16 cellular contexts compared by ENCODE assay signal in the genomic region with DNA sequence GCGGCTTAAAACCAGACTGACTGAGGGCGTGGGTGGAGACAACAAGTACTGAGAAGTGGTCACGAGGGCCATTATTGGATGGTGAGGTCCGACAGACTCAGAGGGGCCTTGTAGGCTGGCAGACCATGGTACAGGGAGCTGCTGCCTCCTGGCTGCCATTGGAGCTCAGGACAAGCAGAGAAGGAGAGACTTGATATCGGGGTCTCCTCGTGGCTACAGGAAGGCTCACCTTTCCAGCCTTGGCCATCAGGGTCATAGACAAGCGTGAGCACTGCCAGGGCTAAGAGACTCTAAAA.
"Had no signal": no experiment of that assay in that cellular context is flagged by ENCODE, and none has a peak within 500 bp of the region (broad histone marks: within the 10 kb centered on the region; RNA-seq: fewer than 3 reads in every experiment).

No MANE protein-coding gene starts in this region.

- DNase-seq: activated CD4-positive, alpha-beta T cell treated with anti-CD3 and anti-CD28 coated beads, Interleukin-2, amount 10 ng/mL, durations not matched to agents 24 days and 14 days; activated CD8-positive, alpha-beta memory T cell treated with anti-CD3 and anti-CD28 coated beads for 24 hours; activated naive CD4-positive, alpha-beta T cell treated with anti-CD3 and anti-CD28 coated beads, Interleukin-2, amount 10 ng/mL, durations not matched to agents 7 days and 5 days; amniotic stem cell; foreskin fibroblast; natural killer cell; ovary; stimulated activated CD4-positive, alpha-beta T cell treated with anti-CD3 and anti-CD28 coated beads, Interleukin-2, amount 100 ng/mL, for 48 hours; T1000; testis; upper lobe of right lung had no signal

- H3K27me3 ChIP-seq: breast epithelium, esophagus muscularis mucosa, ovary, testis, upper lobe of right lung had no signal

- H3K27ac Mint-ChIP-seq: activated CD4-positive, alpha-beta T cell treated with anti-CD3 and anti-CD28 coated beads, Interleukin-2, amount 10 ng/mL, durations not matched to agents 24 days and 14 days; activated T-helper 2 cell treated with anti-CD3 and anti-CD28 coated beads, Interferon-gamma antibody, Interleukin-2, Interleukin-4, amounts not matched to agents 10 μg/mL and 5 μg/mL and 100 μg/mL, durations not matched to agents 14 hours and 24 hours and 36 hours; stimulated activated naive CD8-positive, alpha-beta T cell treated with anti-CD3 and anti-CD28 coated beads, Interleukin-15, Interleukin-2, amounts not matched to agents 100 ng/mL and 50 ng/mL, for 24 hours had no signal

- H3K27ac ChIP-seq: breast epithelium, esophagus muscularis mucosa, ovary, testis, upper lobe of right lung, VCaP had no signal

- H3K27me3 Mint-ChIP-seq: activated CD4-positive, alpha-beta T cell treated with anti-CD3 and anti-CD28 coated beads, Interleukin-2, amount 10 ng/mL, durations not matched to agents 24 days and 14 days; activated naive CD4-positive, alpha-beta T cell treated with anti-CD3 and anti-CD28 coated beads, Interleukin-2, amount 10 ng/mL, durations not matched to agents 7 days and 5 days; stimulated activated naive CD8-positive, alpha-beta T cell treated with anti-CD3 and anti-CD28 coated beads, Interleukin-15, Interleukin-2, amounts not matched to agents 100 ng/mL and 50 ng/mL, for 24 hours had no signal

- H3K4me3 ChIP-seq: breast epithelium, esophagus muscularis mucosa, ovary, testis, upper lobe of right lung had no signal

- H3K36me3 Mint-ChIP-seq: activated naive CD4-positive, alpha-beta T cell treated with anti-CD3 and anti-CD28 coated beads, Interleukin-2, amount 10 ng/mL, durations not matched to agents 7 days and 5 days; natural killer cell had no signal

- H3K9me3 Mint-ChIP-seq: activated CD4-positive, alpha-beta T cell treated with anti-CD3 and anti-CD28 coated beads, Interleukin-2, amount 10 ng/mL, durations not matched to agents 24 days and 14 days; activated naive CD4-positive, alpha-beta T cell treated with anti-CD3 and anti-CD28 coated beads, Interleukin-2, amount 10 ng/mL, durations not matched to agents 7 days and 5 days; activated T-helper 2 cell treated with anti-CD3 and anti-CD28 coated beads, Interferon-gamma antibody, Interleukin-2, Interleukin-4, amounts not matched to agents 10 μg/mL and 5 μg/mL and 100 μg/mL, durations not matched to agents 14 hours and 24 hours and 36 hours; natural killer cell; stimulated activated naive CD8-positive, alpha-beta T cell treated with anti-CD3 and anti-CD28 coated beads, Interleukin-15, Interleukin-2, amounts not matched to agents 100 ng/mL and 50 ng/mL, for 24 hours had no signal

- H3K4me3 Mint-ChIP-seq: activated CD4-positive, alpha-beta T cell treated with anti-CD3 and anti-CD28 coated beads, Interleukin-2, amount 10 ng/mL, durations not matched to agents 24 days and 14 days; activated naive CD4-positive, alpha-beta T cell treated with anti-CD3 and anti-CD28 coated beads, Interleukin-2, amount 10 ng/mL, durations not matched to agents 7 days and 5 days; natural killer cell; stimulated activated naive CD8-positive, alpha-beta T cell treated with anti-CD3 and anti-CD28 coated beads, Interleukin-15, Interleukin-2, amounts not matched to agents 100 ng/mL and 50 ng/mL, for 24 hours had no signal

- H3K4me1 ChIP-seq: breast epithelium, esophagus muscularis mucosa, testis, upper lobe of right lung had no signal

- H3K4me1 Mint-ChIP-seq: activated CD4-positive, alpha-beta T cell treated with anti-CD3 and anti-CD28 coated beads, Interleukin-2, amount 10 ng/mL, durations not matched to agents 24 days and 14 days had no signal

- H3K9me3 ChIP-seq: breast epithelium, esophagus muscularis mucosa, ovary, testis, upper lobe of right lung had no signal

- H3K36me3 ChIP-seq: breast epithelium, ovary had no signal
